In the genomic region with DNA sequence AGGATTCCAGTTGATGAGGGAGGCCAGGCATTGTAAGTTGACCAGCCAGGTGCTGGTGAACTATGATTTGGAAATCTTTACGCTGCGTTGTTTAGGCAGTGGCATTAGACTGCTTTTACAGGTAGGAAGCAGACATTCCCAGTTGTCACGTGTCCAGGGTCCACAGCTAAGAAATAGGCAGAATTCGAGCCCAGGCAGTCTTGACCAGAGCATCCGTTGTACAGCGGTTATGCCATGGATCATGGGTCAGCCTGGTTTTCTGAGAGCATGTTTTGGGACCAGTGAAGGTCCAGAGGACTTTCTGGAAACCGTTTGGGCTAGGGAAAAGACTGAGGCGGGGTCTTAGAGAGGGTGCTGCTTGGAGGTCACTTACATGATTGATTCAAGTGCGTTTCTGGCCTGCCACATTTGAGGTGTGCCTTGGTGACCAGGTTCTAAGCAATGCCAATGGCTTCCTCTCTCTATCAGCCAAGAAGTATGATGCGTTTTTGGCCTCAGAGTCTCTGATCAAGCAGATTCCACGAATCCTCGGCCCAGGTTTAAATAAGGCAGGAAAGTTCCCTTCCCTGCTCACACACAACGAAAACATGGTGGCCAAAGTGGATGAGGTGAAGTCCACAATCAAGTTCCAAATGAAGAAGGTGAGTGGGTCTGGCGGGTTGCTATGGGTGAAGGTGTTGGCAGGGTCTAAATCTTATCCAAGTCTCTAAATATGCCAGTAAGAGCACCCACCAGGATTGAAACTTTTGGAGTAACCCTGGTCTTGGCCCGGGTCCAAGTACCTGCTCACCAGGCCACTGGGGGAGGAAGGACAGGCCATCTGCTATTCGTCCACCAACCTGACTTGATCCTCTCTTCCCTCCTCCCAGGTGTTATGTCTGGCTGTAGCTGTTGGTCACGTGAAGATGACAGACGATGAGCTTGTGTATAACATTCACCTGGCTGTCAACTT, we compare ENCODE assay signal across 8 cellular contexts. TPM values are rescaled to one million over a fixed set of nuclear protein-coding genes. Genes with fewer than 3 reads are reported as not detected.
DNase-seq lines count a peak whose midpoint lies in the region; ATAC-seq and TF ChIP-seq lines count a peak whose summit lies in the region.

No MANE protein-coding gene starts in this region.

- no peaks in the 10 kb centered on the region for H3K9me3 ChIP-seq in HCT116 (ENCODE audit: control insufficient read depth in 1 of 2, insufficient read depth in 1 of 2, low read depth in 1 of 2, low read length in 2 of 2)
- no peaks in the 10 kb centered on the region for H3K9me3 ChIP-seq in iPS-18a (ENCODE audit: control insufficient read depth, low read depth, low read length)
- H3K9me3 ChIP-seq in subcutaneous abdominal adipose tissue (ENCODE audit: control insufficient read depth in 5 of 5, low read length in 5 of 5), result no peaks in the 10 kb centered on the region

- peaks cover 35% of the 10 kb centered on the region for H3K36me3 ChIP-seq in ACC112 (ENCODE audit: insufficient read depth, low read length)
- H3K36me3 ChIP-seq in HCT116 (ENCODE audit: control insufficient read depth in 1 of 2, insufficient read depth in 2 of 2, low read length in 2 of 2), result peaks cover 17 to 40% of the 10 kb centered on the region in 2 experiments; a peak in 3 of 4 replicates
- peaks cover 49% of the 10 kb centered on the region for H3K36me3 ChIP-seq in iPS-18a (ENCODE audit: control insufficient read depth, low read depth, low read length)
- peaks cover 5 to 58% (median 42%) of the 10 kb centered on the region in 5 donors for H3K36me3 ChIP-seq in subcutaneous abdominal adipose tissue (ENCODE audit: control insufficient read depth in 5 of 5, insufficient read depth in 5 of 5, low read length in 5 of 5)

- H3K4me3 Mint-ChIP-seq in activated T-helper 1 cell treated with anti-CD3 and anti-CD28 coated beads, Interleukin-12 subunit alpha, Interleukin-12 subunit beta, Interleukin-2, Interleukin-4 antibody, amounts not matched to agents 30 ng/mL and 10 ng/mL and 1 ng/mL, durations not matched to agents 14 hours and 24 hours and 36 hours, result peak overlapping the region; percentile 97

- H3K9ac ChIP-seq in HCT116 (ENCODE audit: low read length) (peak overlapping the region; percentile 99), iPS-18a (ENCODE audit: low read length) (peak overlapping the region; percentile 99), subcutaneous abdominal adipose tissue (ENCODE audit: low read length in 5 of 5) (peak overlapping the region in 4 of 5 donors; percentile 81 to 96 (median 92))

- TSS peak; percentile 61 for BruUV-seq in HCT116 (replicated peaks; lab: Mats Ljungman, UMichigan)

- H3K79me2 ChIP-seq in ACC112 (ENCODE audit: control insufficient read depth, insufficient read depth, low read length, unreplicated experiment) (peaks cover 40% of the 10 kb centered on the region), HCT116 (ENCODE audit: insufficient read depth, low read length) (peaks cover 42% of the 10 kb centered on the region)

- ATAC-seq in HCT116 (no peak), GM18502 (IDR thresholded peaks at IDR 0.05; ENCODE audit: poor library complexity, unreplicated experiment) (no peak)

- H2AFZ ChIP-seq in ACC112 (ENCODE audit: low read length, unreplicated experiment), result no peak overlapping the region
- no peak overlapping the region for H2AFZ ChIP-seq in HCT116 (ENCODE audit: low read depth, low read length, poor library complexity, severe bottlenecking)

- no peaks in the 10 kb centered on the region for H3K9me2 ChIP-seq in HCT116 (ENCODE audit: insufficient read depth)

- H3K9me3 Mint-ChIP-seq in activated T-helper 1 cell treated with anti-CD3 and anti-CD28 coated beads, Interleukin-12 subunit alpha, Interleukin-12 subunit beta, Interleukin-2, Interleukin-4 antibody, amounts not matched to agents 30 ng/mL and 10 ng/mL and 1 ng/mL, durations not matched to agents 14 hours and 24 hours and 36 hours, result no peaks in the 10 kb centered on the region

- peak overlapping the region; percentile 98 for H3K27ac Mint-ChIP-seq in activated T-helper 1 cell treated with anti-CD3 and anti-CD28 coated beads, Interleukin-12 subunit alpha, Interleukin-12 subunit beta, Interleukin-2, Interleukin-4 antibody, amounts not matched to agents 30 ng/mL and 10 ng/mL and 1 ng/mL, durations not matched to agents 14 hours and 24 hours and 36 hours

- H3K27me3 Mint-ChIP-seq in activated T-helper 1 cell treated with anti-CD3 and anti-CD28 coated beads, Interleukin-12 subunit alpha, Interleukin-12 subunit beta, Interleukin-2, Interleukin-4 antibody, amounts not matched to agents 30 ng/mL and 10 ng/mL and 1 ng/mL, durations not matched to agents 14 hours and 24 hours and 36 hours (ENCODE audit: insufficient read depth), result no peaks in the 10 kb centered on the region

- H4K20me1 ChIP-seq in HCT116 (ENCODE audit: insufficient read depth), result peaks cover 36% of the 10 kb centered on the region; the same call in 1 of the 2 replicates

- no peak for TF ChIP-seq RAD21 in HCT116 (IDR thresholded peaks at IDR 0.05; ENCODE audit: low read depth)

- intact Hi-C loops in HCT116 (cut with micrococcal nuclease), result no loop called here
- intact Hi-C loops in activated T-helper 1 cell treated with anti-CD3 and anti-CD28 coated beads, Interleukin-12 subunit alpha, Interleukin-12 subunit beta, Interleukin-2, Interleukin-4 antibody, amounts not matched to agents 30 ng/mL and 10 ng/mL and 1 ng/mL, durations not matched to agents 14 hours and 24 hours and 36 hours (cut with micrococcal nuclease), result loop anchor here (2.0 kb wide), 1 partner anchor 83 kb away; no protein-coding TSS in a partner anchor

- TF ChIP-seq CTCF in HCT116 (IDR thresholded peaks at IDR 0.05 in 2 of 3, conservative IDR thresholded peaks at IDR 0.05 in 1 of 3; ENCODE audit: borderline replicate concordance in 1 of 3, insufficient read depth in 1 of 3, low read depth in 2 of 3, low read length in 2 of 3), result no peak

- H3K4me1 Mint-ChIP-seq in activated T-helper 1 cell treated with anti-CD3 and anti-CD28 coated beads, Interleukin-12 subunit alpha, Interleukin-12 subunit beta, Interleukin-2, Interleukin-4 antibody, amounts not matched to agents 30 ng/mL and 10 ng/mL and 1 ng/mL, durations not matched to agents 14 hours and 24 hours and 36 hours (ENCODE audit: low read depth), result peaks cover 36% of the 10 kb centered on the region

- H3K4me1 ChIP-seq in ACC112 (ENCODE audit: control insufficient read depth, insufficient read depth, low read length, unreplicated experiment) (peaks cover 20% of the 10 kb centered on the region), HCT116 (ENCODE audit: control insufficient read depth in 1 of 2, insufficient read depth in 2 of 2, low read length in 2 of 2) (peaks cover 13 to 32% of the 10 kb centered on the region in 2 experiments; a peak in 3 of 4 replicates), iPS-18a (ENCODE audit: control insufficient read depth, low read depth, low read length) (peaks cover 17% of the 10 kb centered on the region), subcutaneous abdominal adipose tissue (ENCODE audit: control insufficient read depth in 5 of 5, insufficient read depth in 5 of 5, low read length in 5 of 5) (peaks cover 0 to 41% (median 28%) of the 10 kb centered on the region in 5 donors)

- H3K4me3 ChIP-seq in ACC112 (ENCODE audit: low read depth, low read length) (peak overlapping the region; percentile 99), HCT116 (replicated peaks in 1 of 2; ENCODE audit: low read depth in 1 of 2, low read length in 2 of 2) (peak overlapping the region; percentile 98 to 99), iPS-18a (ENCODE audit: low read length) (peak overlapping the region; percentile 96), subcutaneous abdominal adipose tissue (ENCODE audit: low read depth in 1 of 5, low read length in 5 of 5) (peak overlapping the region; percentile 78 to 91 (median 84))

- peak overlapping the region; percentile 78 for H3K27ac ChIP-seq in ACC112 (ENCODE audit: low read depth, low read length)
- peak overlapping the region; percentile 82 for H3K27ac ChIP-seq in HCT116 (ENCODE audit: low read depth, low read length)
- no peak overlapping the region for H3K27ac ChIP-seq in iPS-18a (ENCODE audit: low read length)
- peak overlapping the region; percentile 90 for H3K27ac ChIP-seq in subcutaneous abdominal adipose tissue (ENCODE audit: low read depth, low read length)

- peaks cover 45% of the 10 kb centered on the region for H3K36me3 Mint-ChIP-seq in activated T-helper 1 cell treated with anti-CD3 and anti-CD28 coated beads, Interleukin-12 subunit alpha, Interleukin-12 subunit beta, Interleukin-2, Interleukin-4 antibody, amounts not matched to agents 30 ng/mL and 10 ng/mL and 1 ng/mL, durations not matched to agents 14 hours and 24 hours and 36 hours (ENCODE audit: low read depth)

- DNase-seq in HCT116 (ENCODE audit: low read depth, low spot score) (no peak), NCI-H128 (lab: John Stamatoyannopoulos, UW; ENCODE audit: unreplicated experiment) (no peak), SW480 (ENCODE audit: low spot score) (no peak)
- DNase-seq in activated T-helper 1 cell treated with anti-CD3 and anti-CD28 coated beads, Interleukin-12 subunit alpha, Interleukin-12 subunit beta, Interleukin-2, Interleukin-4 antibody, amounts not matched to agents 30 ng/mL and 10 ng/mL and 1 ng/mL, durations not matched to agents 14 hours and 24 hours and 36 hours (ENCODE audit: low spot score), result no peak

- TF ChIP-seq POLR2A in HCT116 (IDR thresholded peaks at IDR 0.05; ENCODE audit: borderline replicate concordance, extremely low read depth, insufficient read depth, insufficient read length), result no peak

- no peaks in the 10 kb centered on the region for H3K27me3 ChIP-seq in ACC112 (ENCODE audit: insufficient read depth, low read length)
- no peaks in the 10 kb centered on the region for H3K27me3 ChIP-seq in HCT116 (ENCODE audit: insufficient read depth, low read length)
- H3K27me3 ChIP-seq in iPS-18a (ENCODE audit: control insufficient read depth, insufficient read depth, low read length), result peaks cover 7% of the 10 kb centered on the region
- H3K27me3 ChIP-seq in subcutaneous abdominal adipose tissue (ENCODE audit: control insufficient read depth in 5 of 5, insufficient read depth in 4 of 5, low read length in 5 of 5), result no peaks in the 10 kb centered on the region

- POLR2A ChIA-PET in HCT116 (lab: Charles Lee), result interaction anchor here (1.0 to 4.1 kb wide), 5 partner anchors 11 to 173 kb away, joined by 3 to 48 read pairs (median 13); a partner anchor contains a TSS

- RAD21 ChIA-PET in HCT116 (lab: Charles Lee; ENCODE audit: low non-redundant PET in 1 of 2, low total read pairs in 2 of 2, uncharacterized antibody in 2 of 2, unreplicated experiment in 2 of 2), result no interaction called here

- CTCF ChIA-PET in HCT116 (lab: Charles Lee), result interaction anchor here (0.6 kb wide), 1 partner anchor 128 kb away, joined by 3 read pairs; no protein-coding TSS in a partner anchor

- H3K4me2 ChIP-seq in HCT116 (ENCODE audit: low read length), result peak overlapping the region; percentile 88

RNA-seq across cellular contexts. Expression of a gene that starts 1.8 kb away (rescaled TPM):
- 1,981 TPM for total RNA-seq in HCT116 (2021; ENCODE audit: unreplicated experiment)
- 2,739 and 2,996 TPM in 2 replicates for polyA plus RNA-seq in HCT116 (2012)
- total RNA-seq in activated T-helper 1 cell treated with anti-CD3 and anti-CD28 coated beads, Interleukin-12 subunit alpha, Interleukin-12 subunit beta, Interleukin-2, Interleukin-4 antibody, amounts not matched to agents 30 ng/mL and 10 ng/mL and 1 ng/mL, durations not matched to agents 14 hours and 24 hours and 36 hours, result 1,580 and 1,584 TPM in 2 replicates

RNA-seq across cellular contexts. Expression of a gene that starts 17.8 kb away (rescaled TPM):
- total RNA-seq in HCT116 (2021; ENCODE audit: unreplicated experiment), result 16.1 TPM
- polyA plus RNA-seq in HCT116 (2012), result 7.3 and 9.1 TPM in 2 replicates
- 21.9 and 22.3 TPM in 2 replicates for total RNA-seq in activated T-helper 1 cell treated with anti-CD3 and anti-CD28 coated beads, Interleukin-12 subunit alpha, Interleukin-12 subunit beta, Interleukin-2, Interleukin-4 antibody, amounts not matched to agents 30 ng/mL and 10 ng/mL and 1 ng/mL, durations not matched to agents 14 hours and 24 hours and 36 hours

RNA-seq across cellular contexts. Expression of a gene that starts 26.9 kb away (rescaled TPM):
- total RNA-seq in HCT116 (2021; ENCODE audit: unreplicated experiment), result 21.8 TPM
- polyA plus RNA-seq in HCT116 (2012), result 20.5 and 20.9 TPM in 2 replicates
- total RNA-seq in activated T-helper 1 cell treated with anti-CD3 and anti-CD28 coated beads, Interleukin-12 subunit alpha, Interleukin-12 subunit beta, Interleukin-2, Interleukin-4 antibody, amounts not matched to agents 30 ng/mL and 10 ng/mL and 1 ng/mL, durations not matched to agents 14 hours and 24 hours and 36 hours, result 1.5 and 2.0 TPM in 2 replicates

RNA-seq across cellular contexts. Expression of a gene that starts 42.7 kb away (rescaled TPM):
- total RNA-seq in HCT116 (2021; ENCODE audit: unreplicated experiment), result not detected
- 0.05 TPM in 1 of 2 replicates, not detected in the other for polyA plus RNA-seq in HCT116 (2012)
- not detected in 2 replicates for total RNA-seq in activated T-helper 1 cell treated with anti-CD3 and anti-CD28 coated beads, Interleukin-12 subunit alpha, Interleukin-12 subunit beta, Interleukin-2, Interleukin-4 antibody, amounts not matched to agents 30 ng/mL and 10 ng/mL and 1 ng/mL, durations not matched to agents 14 hours and 24 hours and 36 hours
